In the genomic region with DNA sequence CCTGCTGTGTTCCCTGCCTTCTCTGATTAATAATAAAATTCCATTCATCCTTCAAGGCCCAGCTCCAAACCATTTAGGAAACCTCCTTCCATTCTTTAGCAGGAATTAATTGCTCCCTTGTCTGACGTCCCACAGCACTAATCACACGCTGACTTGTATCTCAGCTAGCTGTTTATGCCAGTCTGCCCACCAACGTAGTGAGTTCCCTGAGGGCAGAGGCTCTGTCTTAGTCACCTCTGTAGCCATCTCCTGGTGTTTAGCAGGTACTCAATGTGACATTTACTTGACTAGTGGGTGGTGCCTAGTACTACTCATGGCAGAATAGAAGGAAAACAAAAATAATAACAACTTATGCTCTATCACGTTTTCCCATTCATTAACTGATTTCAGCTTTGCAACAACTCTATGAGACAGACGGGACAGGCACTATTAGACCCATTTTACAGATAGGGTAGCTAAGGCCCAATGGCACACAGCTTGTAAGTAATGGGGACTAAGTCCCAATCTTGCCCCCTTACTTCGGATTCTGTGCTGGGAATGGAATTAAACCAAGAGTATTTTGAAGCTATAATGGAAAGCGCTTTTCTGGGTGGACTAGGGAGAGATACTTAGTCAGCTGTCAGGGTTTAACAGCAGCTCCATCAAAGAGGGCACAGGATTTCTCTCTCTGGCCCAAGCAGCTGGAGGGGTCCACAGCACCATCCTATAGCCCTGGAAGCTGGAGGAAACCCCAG, we compare ENCODE assay signal across 1 cellular context.
TF ChIP-seq lines count a peak whose summit lies in the region.

No MANE protein-coding gene starts in this region.

TF ChIP-seq in GM23338, 12 proteins besides CTCF, POLR2A, EP300 and RAD21 (continued from another document):
- TF ChIP-seq ZNF462 (CRISPR knock-in tag; IDR thresholded peaks at IDR 0.05) (no peak), EZH2 (IDR thresholded peaks at IDR 0.05; ENCODE audit: low read depth, unreplicated experiment) (no peak), NANOG (IDR thresholded peaks at IDR 0.05; ENCODE audit: borderline replicate concordance) (no peak), REST (IDR thresholded peaks at IDR 0.05; ENCODE audit: unreplicated experiment) (no peak), CREB1 (CRISPR knock-in tag; IDR thresholded peaks at IDR 0.05; ENCODE audit: low read depth) (no peak), JUNB (IDR thresholded peaks at IDR 0.05; ENCODE audit: unreplicated experiment) (no peak), EZH2phosphoT487 (IDR thresholded peaks at IDR 0.05; ENCODE audit: unreplicated experiment) (no peak)
TF ChIP-seq in GM23338: peak in this region for 0.
